Comparison of ENCODE assay signal across 28 cellular contexts in genomic region chr1:216190438-216190837, GRCh38.
"Had no signal": no experiment of that assay in that cellular context is flagged by ENCODE, and none has a peak within 500 bp of the region (broad histone marks: within the 10 kb centered on the region; RNA-seq: fewer than 3 reads in every experiment).

No MANE protein-coding gene starts in this region.

- H3K4me3 ChIP-seq: esophagus squamous epithelium, gastroesophageal sphincter, heart right ventricle had no signal

- ATAC-seq: activated CD4-positive, CD25-positive, alpha-beta regulatory T cell treated with anti-CD3 and anti-CD28 coated beads, Interleukin-2, amount 50 U/mL, for 24 hours; activated CD8-positive, alpha-beta T cell treated with anti-CD3 and anti-CD28 coated beads for 36 hours; activated T-cell treated with anti-CD3 and anti-CD28 coated beads, Interleukin-2, amount 50 U/mL, for 4 hours; activated T-helper 17 cell treated with anti-CD3 and anti-CD28 coated beads, Interleukin-2, amount 50 U/mL, for 72 hours; effector memory CD8-positive, alpha-beta T cell; gastroesophageal sphincter; heart right ventricle; T-helper 17 cell had no signal

- H3K27me3 ChIP-seq: brain microvascular endothelial cell, esophagus squamous epithelium, gastroesophageal sphincter, heart right ventricle had no signal

- DNase-seq: activated B cell treated with CpG ODN at 0.5 μM for 24 hours; activated CD4-positive, alpha-beta T cell treated with anti-CD3 and anti-CD28 coated beads for 48 hours; activated CD4-positive, alpha-beta T cell treated with anti-CD3 and anti-CD28 coated beads, Interleukin-2, amount 50 U/mL, for 1 hour; activated CD4-positive, alpha-beta T cell treated with anti-CD3 and anti-CD28 coated beads, Interleukin-2, amount 50 U/mL, for 48 hours; activated CD8-positive, alpha-beta memory T cell treated with anti-CD3 and anti-CD28 coated beads for 24 hours; activated CD8-positive, alpha-beta T cell treated with anti-CD3 and anti-CD28 coated beads for 36 hours; activated effector memory CD4-positive, alpha-beta T cell treated with Interleukin-2 at 50 U/mL for 16 hours; activated gamma-delta T cell treated with Interleukin-2 at 50 U/mL for 16 hours; activated naive CD4-positive, alpha-beta T cell treated with anti-CD3 and anti-CD28 coated beads, Interleukin-2, amount 50 U/mL, for 16 hours; activated naive CD4-positive, alpha-beta T cell treated with Interleukin-2 at 50 U/mL for 16 hours; activated T-cell treated with anti-CD3 and anti-CD28 coated beads, Interleukin-2, amount 50 U/mL, for 4 hours; amniotic stem cell; anterior cingulate cortex; brain microvascular endothelial cell; cortex of kidney; dermis blood vessel endothelial cell; effector CD4-positive, alpha-beta T cell; effector memory CD8-positive, alpha-beta T cell; esophagus squamous epithelium; foreskin melanocyte; heart right ventricle; T-helper 17 cell; T1000; WERI-Rb-1 had no signal

- H3K27ac ChIP-seq: brain microvascular endothelial cell, epithelial cell of prostate, esophagus squamous epithelium, gastroesophageal sphincter, heart right ventricle, WERI-Rb-1 had no signal

- H3K36me3 ChIP-seq: brain microvascular endothelial cell, esophagus squamous epithelium, gastroesophageal sphincter, heart right ventricle, WERI-Rb-1 had no signal

- H3K4me1 ChIP-seq: esophagus squamous epithelium, gastroesophageal sphincter, heart right ventricle had no signal

- H3K9me3 ChIP-seq: esophagus squamous epithelium, gastroesophageal sphincter, heart right ventricle had no signal
